In genomic region chr1:166911624-166912023, GRCh38 we compare ENCODE assay signal across 20 cellular contexts.
"Had no signal": no experiment of that assay in that cellular context is flagged by ENCODE, and none has a peak within 500 bp of the region (broad histone marks: within the 10 kb centered on the region; RNA-seq: fewer than 3 reads in every experiment).

No MANE protein-coding gene starts in this region.

- H3K27me3 ChIP-seq: SJCRH30 had no signal

- H3K36me3 ChIP-seq: SJCRH30 had no signal

- DNase-seq: Kasumi-1, MM.1S, NCI-H1092 treated with DMSO at 0.1 percent for 48 hours, NCI-H1436, NCI-H187, NCI-H2029, NCI-H2081 treated with DMSO at 0.1 percent for 48 hours, NCI-H2171, NCI-H446, NCI-H510A, NCI-H524 treated with DMSO at 0.1 percent for 48 hours, NCI-H69, NCI-H774, PC-3, SHP77, SJCRH30, T-helper 1 cell had no signal

- ATAC-seq: Panc1, PC-3 had no signal

- H3K9ac ChIP-seq: KMS-11 had no signal

- H3K4me3 ChIP-seq: SJCRH30 had no signal

- H3K27ac ChIP-seq: KMS-11, RWPE1, SJCRH30 had no signal

- H3K4me2 ChIP-seq: KMS-11 had no signal
